8 cellular contexts compared by ENCODE assay signal in genomic region chr15:51281368-51281967, GRCh38. TPM values are rescaled to one million over a fixed set of nuclear protein-coding genes. Genes with fewer than 3 reads are reported as not detected.
DNase-seq lines count a peak whose midpoint lies in the region; ATAC-seq, FAIRE-seq and TF ChIP-seq lines count a peak whose summit lies in the region.

No MANE protein-coding gene starts in this region.

- dilution Hi-C loops in keratinocyte (cut with MboI; ENCODE audit: extremely low pct_ligation_motif_present, low sequenced_read_pairs), result no loop called here

- H3F3A ChIP-seq in DOHH2 (ENCODE audit: control insufficient read depth, insufficient read depth) (no peaks in the 10 kb centered on the region), GM23338 (replicated peaks; ENCODE audit: low read depth) (no peaks in the 10 kb centered on the region)

- H3K27ac ChIP-seq in DOHH2 (ENCODE audit: low read depth, low read length) (no peak overlapping the region), GM23338 (ENCODE audit: low read depth) (no peak overlapping the region), keratinocyte (ENCODE audit: control insufficient read depth, insufficient read depth, low read length) (no peak overlapping the region), substantia nigra (ENCODE audit: low read depth, low read length, poor library complexity, severe bottlenecking) (no peak overlapping the region)

- H3K27me3 Mint-ChIP-seq in GM23338 (ENCODE audit: insufficient read depth, low read depth, poor library complexity), result peaks cover 4% of the 10 kb centered on the region

- no peak overlapping the region for H3K9ac ChIP-seq in keratinocyte (ENCODE audit: control insufficient read depth, extremely low read depth, insufficient read depth, low read length)

- H3K79me2 ChIP-seq in DOHH2 (ENCODE audit: control insufficient read depth, low read length), result no peaks in the 10 kb centered on the region
- H3K79me2 ChIP-seq in GM23338 (replicated peaks; ENCODE audit: insufficient read depth), result no peaks in the 10 kb centered on the region
- no peaks in the 10 kb centered on the region for H3K79me2 ChIP-seq in keratinocyte (ENCODE audit: control insufficient read depth, insufficient read depth, low read length)

- H2AFZ ChIP-seq in GM23338 (no peak overlapping the region), keratinocyte (ENCODE audit: control insufficient read depth, low read length) (no peak overlapping the region)

- H3K4me3 Mint-ChIP-seq in GM23338, result no peak overlapping the region

- H3K9me1 ChIP-seq in keratinocyte (ENCODE audit: control insufficient read depth, extremely low read depth, insufficient read depth, low read length), result no peaks in the 10 kb centered on the region

- peaks cover 10% of the 10 kb centered on the region for H3K27me3 ChIP-seq in DOHH2 (ENCODE audit: control insufficient read depth, low read length)
- no peaks in the 10 kb centered on the region for H3K27me3 ChIP-seq in GM23338 (ENCODE audit: insufficient read depth)
- no peaks in the 10 kb centered on the region for H3K27me3 ChIP-seq in keratinocyte (ENCODE audit: control insufficient read depth, extremely low read depth, insufficient read depth, low read length)

- H3K4me2 ChIP-seq in DOHH2 (ENCODE audit: low read length) (no peak overlapping the region), GM23338 (no peak overlapping the region), keratinocyte (ENCODE audit: control insufficient read depth, extremely low read depth, insufficient read depth, low read depth, low read length) (no peak overlapping the region)

- no peaks in the 10 kb centered on the region for H3K9me3 Mint-ChIP-seq in GM23338

- H3K9me2 ChIP-seq in DOHH2 (replicated peaks; ENCODE audit: control insufficient read depth, low read length), result no peaks in the 10 kb centered on the region
- no peaks in the 10 kb centered on the region; the same call in 1 of the 2 replicates for H3K9me2 ChIP-seq in GM23338 (ENCODE audit: insufficient read depth)

- no peaks in the 10 kb centered on the region for H3K4me1 Mint-ChIP-seq in GM23338

- TF ChIP-seq CTCF in DOHH2 (IDR thresholded peaks at IDR 0.05; ENCODE audit: low read depth, low read length, poor library complexity, severe bottlenecking) (peak; percentile 61), GM23338 (conservative IDR thresholded peaks at IDR 0.05; ENCODE audit: low read depth in 2 of 2) (peak; percentile 73 to 89), keratinocyte (optimal IDR thresholded peaks at IDR 0.05 in 1 of 3, IDR thresholded peaks at IDR 0.05 in 1 of 3, conservative IDR thresholded peaks at IDR 0.05 in 1 of 3; ENCODE audit: extremely low read depth in 1 of 3, insufficient read depth in 2 of 3, low read length in 3 of 3) (peak; percentile 62 to 82 (median 74))

- DNase-seq in GM23338 (ENCODE audit: low spot score), result peak; percentile 75
- DNase-seq in NCI-H748 treated with DMSO at 0.1 percent for 48 hours (lab: John Stamatoyannopoulos, UW), result peak; percentile 10
- peak; percentile 40 to 72 for DNase-seq in T47D (ENCODE audit: low read depth in 1 of 2, low spot score in 1 of 2)
- DNase-seq in keratinocyte (ENCODE audit: low read depth, low spot score), result peak; percentile 1
- DNase-seq in substantia nigra (lab: John Stamatoyannopoulos, UW), result peak in 48 of 49 donors; percentile 15 to 85 (median 64)
- no peak for DNase-seq in T1000 (lab: John Stamatoyannopoulos, UW)

- no peaks in the 10 kb centered on the region for H3K36me3 ChIP-seq in DOHH2 (ENCODE audit: control insufficient read depth, low read length)
- no peaks in the 10 kb centered on the region for H3K36me3 ChIP-seq in GM23338 (ENCODE audit: insufficient read depth)
- no peaks in the 10 kb centered on the region for H3K36me3 ChIP-seq in keratinocyte (ENCODE audit: control insufficient read depth in 2 of 2, extremely low read depth in 1 of 2, insufficient read depth in 2 of 2, low read length in 2 of 2)

- ATAC-seq in GM23338 (peak; percentile 99), HG03432 (IDR thresholded peaks at IDR 0.05; ENCODE audit: unreplicated experiment) (no peak)

- no peak for FAIRE-seq in keratinocyte (lab: Jason Lieb, UNC)

- H4K20me1 ChIP-seq in DOHH2 (ENCODE audit: control insufficient read depth, insufficient read depth, low read depth, low read length) (no peaks in the 10 kb centered on the region), GM23338 (replicated peaks; ENCODE audit: insufficient read depth) (no peaks in the 10 kb centered on the region; the same call in 1 of the 2 replicates), keratinocyte (ENCODE audit: control insufficient read depth, extremely low read depth, insufficient read depth, low read length) (no peaks in the 10 kb centered on the region)

- H3K4me3 ChIP-seq in DOHH2 (ENCODE audit: low read length), result no peak overlapping the region
- no peak overlapping the region for H3K4me3 ChIP-seq in GM23338
- H3K4me3 ChIP-seq in keratinocyte (ENCODE audit: control insufficient read depth in 2 of 3, extremely low read depth in 1 of 3, insufficient read depth in 2 of 3, low read depth in 1 of 3, low read length in 3 of 3), result no peak overlapping the region

- no peak overlapping the region for H3K27ac Mint-ChIP-seq in GM23338

- H3K9me3 ChIP-seq in DOHH2 (ENCODE audit: control insufficient read depth, insufficient read depth, low read length), result no peaks in the 10 kb centered on the region
- no peaks in the 10 kb centered on the region for H3K9me3 ChIP-seq in keratinocyte (ENCODE audit: control insufficient read depth, low read depth, low read length)

- no peaks in the 10 kb centered on the region for H3K36me3 Mint-ChIP-seq in GM23338 (ENCODE audit: low read depth)

- in situ Hi-C loops in T47D (cut with HindIII; ENCODE audit: low pct_unique_long_range_greater_than_20kb, low sequenced_read_pairs), result no loop called here

- H3K4me1 ChIP-seq in DOHH2 (ENCODE audit: control insufficient read depth, low read length) (peaks cover 3% of the 10 kb centered on the region; the same call in 1 of the 2 replicates), GM23338 (ENCODE audit: insufficient read depth) (no peaks in the 10 kb centered on the region), keratinocyte (ENCODE audit: control insufficient read depth, extremely low read depth, insufficient read depth, low read length) (no peaks in the 10 kb centered on the region)

TF ChIP-seq in GM23338, 12 proteins besides CTCF, POLR2A, EP300 and RAD21 (continues in another document):
- TF ChIP-seq POLR2AphosphoS5 (IDR thresholded peaks at IDR 0.05; ENCODE audit: low read depth) (no peak), NANOG (IDR thresholded peaks at IDR 0.05; ENCODE audit: borderline replicate concordance) (no peak), ETS1 (IDR thresholded peaks at IDR 0.05) (no peak)

RNA-seq across cellular contexts. Expression of gene CYP19A1, which starts 56.9 kb away (rescaled TPM):
- total RNA-seq in GM23338 (2014; rRNA removed; shearing (Covaris generic)), result not detected in 2 replicates
- polyA plus RNA-seq in GM23338 (2016; fragmentation: Nextera tagmentation; extraction: Ambion mirVana) (0.05 and 0.42 TPM in 2 replicates), keratinocyte (not detected in 3 replicates)
- polyA plus RNA-seq in keratinocyte (2011; ENCODE audit: low read depth), result not detected
- polyA plus RNA-seq in keratinocyte (2011; cell fraction: cytosol; rRNA removed), result not detected in 2 replicates
- not detected in 2 replicates for polyA plus RNA-seq in keratinocyte (2011; cell fraction: nucleus; rRNA removed)
- polyA plus RNA-seq in keratinocyte (2012; ENCODE audit: low replicate concordance), result not detected in 2 replicates
- polyA minus RNA-seq in keratinocyte, result not detected in 3 replicates
- polyA minus RNA-seq in keratinocyte (2011; cell fraction: cytosol; rRNA and poly(A)+ RNA removed), result not detected
- not detected in 2 replicates for polyA minus RNA-seq in keratinocyte (2011; cell fraction: nucleus; rRNA and poly(A)+ RNA removed)

RNA-seq across cellular contexts. Expression of gene GLDN, which starts 60.0 kb away (rescaled TPM):
- 1.2 and 1.5 TPM in 2 replicates for total RNA-seq in GM23338 (2014; rRNA removed; shearing (Covaris generic))
- polyA plus RNA-seq in GM23338 (2016; fragmentation: Nextera tagmentation; extraction: Ambion mirVana), result 0.19 and 0.32 TPM in 2 replicates
- 0.09 TPM in 1 of 3 replicates, not detected in the others for polyA plus RNA-seq in keratinocyte
- polyA plus RNA-seq in keratinocyte (2011; ENCODE audit: low read depth), result 0.19 TPM
- polyA plus RNA-seq in keratinocyte (2011; cell fraction: cytosol; rRNA removed), result not detected in 2 replicates
- 0.04 TPM in 1 of 2 replicates, not detected in the other for polyA plus RNA-seq in keratinocyte (2011; cell fraction: nucleus; rRNA removed)
- 0.16 TPM in 1 of 2 replicates, not detected in the other for polyA plus RNA-seq in keratinocyte (2012; ENCODE audit: low replicate concordance)
- not detected in 3 replicates for polyA minus RNA-seq in keratinocyte
- not detected for polyA minus RNA-seq in keratinocyte (2011; cell fraction: cytosol; rRNA and poly(A)+ RNA removed)
- not detected in 2 replicates for polyA minus RNA-seq in keratinocyte (2011; cell fraction: nucleus; rRNA and poly(A)+ RNA removed)
